ENCODE assay signal across 1 cellular context in genomic region chr3:122635789-122636188, GRCh38.
TF ChIP-seq lines count a peak whose summit lies in the region.

No MANE protein-coding gene starts in this region.

TF ChIP-seq in HepG2, 621 proteins besides CTCF, POLR2A, EP300 and RAD21 (continued from another document):
- TF ChIP-seq ZSCAN12 (CRISPR knock-in tag; IDR thresholded peaks at IDR 0.05), result no peak
- TF ChIP-seq RFX3 (CRISPR knock-in tag; IDR thresholded peaks at IDR 0.05), result no peak
- TF ChIP-seq ZNF616 (CRISPR knock-in tag; IDR thresholded peaks at IDR 0.05; ENCODE audit: low read depth), result no peak
- no peak for TF ChIP-seq ETV5 (CRISPR knock-in tag; IDR thresholded peaks at IDR 0.05; ENCODE audit: borderline replicate concordance)
- TF ChIP-seq JUNB (CRISPR knock-in tag; IDR thresholded peaks at IDR 0.05; ENCODE audit: borderline replicate concordance), result no peak
- TF ChIP-seq NFKB2 (CRISPR knock-in tag; IDR thresholded peaks at IDR 0.05; ENCODE audit: borderline replicate concordance), result no peak
- no peak for TF ChIP-seq BCLAF1 (IDR thresholded peaks at IDR 0.05)
